In the genomic region with DNA sequence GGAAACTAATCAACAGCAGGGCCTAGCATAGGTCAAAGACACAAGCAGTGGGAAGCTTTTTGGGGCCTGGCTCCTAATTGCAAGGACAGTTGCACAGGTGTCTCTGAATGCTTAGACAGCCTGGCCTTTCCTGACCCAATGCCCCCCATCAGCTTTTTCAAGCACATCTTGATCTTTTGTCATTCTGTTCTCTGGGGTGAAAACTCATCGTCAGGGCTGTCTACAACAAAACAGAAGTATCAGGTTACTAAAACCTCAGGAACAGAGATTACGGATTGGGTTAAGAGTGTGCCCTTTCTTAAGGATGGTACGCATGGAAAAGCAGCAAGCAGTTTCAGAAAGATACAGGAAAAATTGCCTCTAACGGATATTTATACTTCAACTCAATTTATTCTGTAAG, we compare ENCODE assay signal across 17 cellular contexts.
"Had no signal": no experiment of that assay in that cellular context is flagged by ENCODE, and none has a peak within 500 bp of the region (broad histone marks: within the 10 kb centered on the region; RNA-seq: fewer than 3 reads in every experiment).

No MANE protein-coding gene starts in this region.

- ATAC-seq: T-helper 17 cell had no signal

- H3K4me1 Mint-ChIP-seq: T-helper 17 cell had no signal

- H3K36me3 ChIP-seq: ovary had no signal

- H3K4me3 ChIP-seq: left ventricle myocardium inferior, ovary, skin epidermis, tibial artery had no signal

- H3K27ac Mint-ChIP-seq: activated naive CD8-positive, alpha-beta T cell; activated T-cell treated with anti-CD3 and anti-CD28 coated beads, Interleukin-2, amount 50 U/mL, for 24 hours; endodermal cell; nephron; T-helper 17 cell had no signal

- H3K9me3 ChIP-seq: ovary, tibial artery had no signal

- H3K27me3 Mint-ChIP-seq: activated naive CD8-positive, alpha-beta T cell; activated T-cell treated with anti-CD3 and anti-CD28 coated beads, Interleukin-2, amount 50 U/mL, for 24 hours; T-helper 17 cell had no signal

- H3K4me1 ChIP-seq: tibial artery had no signal

- H3K4me3 Mint-ChIP-seq: activated naive CD8-positive, alpha-beta T cell; activated T-cell treated with anti-CD3 and anti-CD28 coated beads, Interleukin-2, amount 50 U/mL, for 24 hours; endodermal cell; nephron; T-helper 17 cell had no signal

- DNase-seq: activated CD4-positive, alpha-beta T cell treated with anti-CD3 and anti-CD28 coated beads, Interleukin-2, amount 50 U/mL, for 4 hours; activated CD4-positive, CD25-positive, alpha-beta regulatory T cell treated with anti-CD3 and anti-CD28 coated beads, Interleukin-2, amount 50 U/mL, for 72 hours; activated effector memory CD4-positive, alpha-beta T cell treated with anti-CD3 and anti-CD28 coated beads, Interleukin-2, amount 50 U/mL, for 16 hours; activated T-cell treated with anti-CD3 and anti-CD28 coated beads, Interleukin-2, amount 50 U/mL, for 24 hours; amygdala; endodermal cell; erythroblast; hippocampal formation; left ventricle myocardium inferior; mesenchymal stem cell; ovary; retina; T-helper 17 cell; tibial artery had no signal

- H3K27ac ChIP-seq: left ventricle myocardium inferior, ovary, skin epidermis, tibial artery had no signal

- H3K9me3 Mint-ChIP-seq: nephron had no signal

- H3K27me3 ChIP-seq: ovary, tibial artery had no signal
